8 cellular contexts compared by ENCODE assay signal in the genomic region with DNA sequence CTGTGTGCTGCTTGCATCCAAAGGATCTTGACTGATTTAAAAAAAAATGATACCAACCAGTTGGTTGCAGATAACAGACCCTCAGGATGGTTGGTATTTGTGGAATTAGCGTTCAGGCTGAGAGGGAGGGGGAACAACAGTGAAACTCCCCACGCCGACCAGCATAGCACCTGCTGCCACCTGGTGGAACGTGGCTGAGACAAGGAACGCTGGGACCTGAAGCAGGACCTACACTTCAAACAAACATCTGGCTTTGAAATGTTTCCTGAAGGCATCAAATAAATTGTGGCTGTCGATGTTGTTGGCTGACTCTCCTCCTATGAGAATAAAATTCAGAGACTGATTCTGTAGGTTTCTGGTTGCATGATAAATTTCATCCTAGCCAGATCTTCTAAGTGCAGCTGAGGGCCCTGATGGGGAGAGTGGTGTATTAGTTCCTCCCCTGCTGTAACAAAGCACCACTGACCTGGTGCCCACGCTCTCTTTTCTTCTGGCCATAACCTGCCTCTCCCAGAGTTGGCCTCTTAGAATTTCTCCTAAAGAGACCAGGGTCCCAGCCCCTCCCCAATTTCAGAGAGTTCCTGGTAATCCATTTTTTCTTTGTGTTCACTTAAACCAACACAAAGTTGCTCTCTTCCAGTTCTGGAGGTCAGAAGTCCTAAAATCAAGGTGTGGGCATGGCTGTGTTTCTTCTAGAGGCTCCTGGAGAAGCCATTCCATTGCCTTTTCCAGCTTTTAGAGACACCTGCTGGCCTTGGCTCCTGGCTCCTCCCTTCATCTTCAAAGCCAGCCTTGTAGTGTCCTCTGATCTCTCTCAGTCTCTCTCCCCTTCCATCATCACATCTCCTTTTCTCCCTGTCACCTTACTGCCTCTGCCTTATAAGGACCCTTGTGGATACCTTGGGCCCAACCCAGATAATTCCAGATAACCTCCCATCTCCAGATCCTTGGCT. TPM values are rescaled to one million over a fixed set of nuclear protein-coding genes. Genes with fewer than 3 reads are reported as not detected.
DNase-seq lines count a peak whose midpoint lies in the region; ATAC-seq and TF ChIP-seq lines count a peak whose summit lies in the region.

No MANE protein-coding gene starts in this region.

- no peak overlapping the region for H4K8ac ChIP-seq in mesenchymal stem cell (ENCODE audit: low read length)

- H3K36me3 ChIP-seq in KMS-11 (ENCODE audit: insufficient read depth) (no peaks in the 10 kb centered on the region), mesenchymal stem cell (ENCODE audit: control insufficient read depth in 1 of 2, insufficient read depth in 2 of 2, low read depth in 1 of 2, low read length in 2 of 2) (peaks cover 10 to 12% of the 10 kb centered on the region in 2 experiments), tibial nerve (peaks cover 0 to 28% (median 0%) of the 10 kb centered on the region in 3 donors)

- no peak overlapping the region for H3K18ac ChIP-seq in mesenchymal stem cell (ENCODE audit: low read depth in 1 of 2, low read length in 2 of 2)

- peak; percentile 90 for ATAC-seq in WTC11
- no peak for ATAC-seq in GM21825 (IDR thresholded peaks at IDR 0.05; ENCODE audit: unreplicated experiment)
- no peak for ATAC-seq in HG03342 (IDR thresholded peaks at IDR 0.05; ENCODE audit: unreplicated experiment)

- no peak overlapping the region for H2BK12ac ChIP-seq in mesenchymal stem cell (ENCODE audit: low read length in 2 of 2)

- no peak overlapping the region; the same call in 1 of the 2 replicates for H3K4me2 ChIP-seq in KMS-11
- H3K4me2 ChIP-seq in mesenchymal stem cell (ENCODE audit: low read length, poor library complexity, severe bottlenecking): no peak overlapping the region

- H3K4ac ChIP-seq in mesenchymal stem cell (ENCODE audit: low read depth in 1 of 2, low read length in 2 of 2): no peak overlapping the region

- H3K23ac ChIP-seq in mesenchymal stem cell (ENCODE audit: low read length in 2 of 2): no peak overlapping the region

- H3K9me3 ChIP-seq in mesenchymal stem cell (ENCODE audit: control insufficient read depth, low read length) (no peaks in the 10 kb centered on the region), tibial nerve (no peaks in the 10 kb centered on the region)

- TF ChIP-seq EP300 in tibial nerve (IDR thresholded peaks at IDR 0.05): no peak

- no peaks in the 10 kb centered on the region for H3K27me3 Mint-ChIP-seq in WTC11 (ENCODE audit: low read depth)
- peaks cover 2% of the 10 kb centered on the region for H3K27me3 Mint-ChIP-seq in dendritic cell treated with granulocyte-macrophage colony-stimulating factor and Interleukin-4, amounts not matched to agents 40 ng/mL and 50 ng/mL, for 4 days

- H3K14ac ChIP-seq in mesenchymal stem cell (ENCODE audit: low read length in 2 of 2): no peak overlapping the region

- H3K27ac ChIP-seq in KMS-11: 0 out of 2 replicates have a peak overlapping the region, but pooled peaks have one; percentile 5
- no peak overlapping the region for H3K27ac ChIP-seq in mesenchymal stem cell (ENCODE audit: low read length, poor library complexity, severe bottlenecking)
- H3K27ac ChIP-seq in tibial nerve: no peak overlapping the region

- H3K9ac ChIP-seq in KMS-11 (no peak overlapping the region), mesenchymal stem cell (ENCODE audit: low read length) (peak overlapping the region; percentile 75)

- peak; percentile 73 for TF ChIP-seq CTCF in KMS-11 (conservative IDR thresholded peaks at IDR 0.05; ENCODE audit: low read depth, low read length)
- TF ChIP-seq CTCF in WTC11 (IDR thresholded peaks at IDR 0.05): peak; percentile 24; the same call in 1 of the 2 replicates
- TF ChIP-seq CTCF in tibial nerve (IDR thresholded peaks at IDR 0.05): peak; percentile 43 to 72 (median 54)

- peak; percentile 71 for DNase-seq in ELF-1 (ENCODE audit: low read depth, low spot score)
- DNase-seq in WTC11 (ENCODE audit: low spot score): peak; percentile 74
- DNase-seq in mesenchymal stem cell: peak; percentile 32
- no peak for DNase-seq in tibial nerve (ENCODE audit: low spot score in 2 of 2)

- 25% methylated on average over 7 of the region's 7 CpGs for WGBS in mesenchymal stem cell
- 14 to 15% methylated on average over 7 of the region's 7 CpGs for WGBS in tibial nerve, 2 donors

- no peak overlapping the region for H2BK120ac ChIP-seq in mesenchymal stem cell (ENCODE audit: low read depth, low read length)

- no peak for TF ChIP-seq POLR2A in tibial nerve (IDR thresholded peaks at IDR 0.05)

- H3K4me1 ChIP-seq in KMS-11 (ENCODE audit: low read depth, poor library complexity, severe bottlenecking) (peaks cover 13% of the 10 kb centered on the region), mesenchymal stem cell (ENCODE audit: control insufficient read depth, insufficient read depth, low read depth, low read length) (peaks cover 3% of the 10 kb centered on the region), tibial nerve (peaks cover 0 to 20% (median 0%) of the 10 kb centered on the region in 4 donors)

- H2AFZ ChIP-seq in KMS-11 (ENCODE audit: low read depth) (no peak overlapping the region), mesenchymal stem cell (ENCODE audit: low read depth, low read length) (no peak overlapping the region)

- no peak overlapping the region for H2BK5ac ChIP-seq in mesenchymal stem cell (ENCODE audit: low read depth, low read length, poor library complexity, severe bottlenecking)

- H3K27me3 ChIP-seq in KMS-11 (ENCODE audit: insufficient read depth, low read depth) (no peaks in the 10 kb centered on the region), mesenchymal stem cell (ENCODE audit: control insufficient read depth in 1 of 2, insufficient read depth in 1 of 2, low read length in 2 of 2) (peaks cover 7 to 11% of the 10 kb centered on the region in 2 experiments), tibial nerve (no peaks in the 10 kb centered on the region)

- no peak overlapping the region for H2BK15ac ChIP-seq in mesenchymal stem cell (ENCODE audit: low read depth, poor library complexity, severe bottlenecking)

- H3K27ac Mint-ChIP-seq in WTC11: 0 out of 2 replicates have a peak overlapping the region, but pooled peaks have one; percentile 58
- H3K27ac Mint-ChIP-seq in dendritic cell treated with granulocyte-macrophage colony-stimulating factor and Interleukin-4, amounts not matched to agents 40 ng/mL and 50 ng/mL, for 4 days: peak overlapping the region; percentile 41

- peaks cover 15% of the 10 kb centered on the region for H3K4me1 Mint-ChIP-seq in WTC11
- H3K4me1 Mint-ChIP-seq in dendritic cell treated with granulocyte-macrophage colony-stimulating factor and Interleukin-4, amounts not matched to agents 40 ng/mL and 50 ng/mL, for 4 days (ENCODE audit: low read depth): peaks cover 53% of the 10 kb centered on the region

- CTCF ChIA-PET in WTC11 (lab: Charles Lee): interaction anchor here (0.8 kb wide), 1 partner anchor 18 kb away, joined by 5 read pairs; no protein-coding TSS in a partner anchor

- intact Hi-C loops in dendritic cell treated with granulocyte-macrophage colony-stimulating factor and Interleukin-4, amounts not matched to agents 40 ng/mL and 50 ng/mL, for 4 days (cut with micrococcal nuclease): loop anchor here (2.0 to 10.0 kb wide), 3 partner anchors 21 to 67 kb away; a partner anchor contains a TSS

- H3K4me3 Mint-ChIP-seq in WTC11: no peak overlapping the region
- peak overlapping the region; percentile 63 for H3K4me3 Mint-ChIP-seq in dendritic cell treated with granulocyte-macrophage colony-stimulating factor and Interleukin-4, amounts not matched to agents 40 ng/mL and 50 ng/mL, for 4 days

- H3K79me1 ChIP-seq in mesenchymal stem cell (replicated peaks; ENCODE audit: low read length, poor library complexity, severe bottlenecking): no peaks in the 10 kb centered on the region

- H3K4me3 ChIP-seq in KMS-11 (IDR thresholded peaks at IDR 0.05; ENCODE audit: insufficient read depth, low read depth, low read length): no peak overlapping the region
- no peak overlapping the region for H3K4me3 ChIP-seq in mesenchymal stem cell (ENCODE audit: insufficient read depth in 1 of 2, low read depth in 1 of 2, low read length in 2 of 2)
- H3K4me3 ChIP-seq in tibial nerve: no peak overlapping the region

- no peaks in the 10 kb centered on the region for H4K20me1 ChIP-seq in KMS-11 (ENCODE audit: insufficient read depth)

- no peaks in the 10 kb centered on the region for H3K79me2 ChIP-seq in KMS-11 (ENCODE audit: insufficient read depth, low read depth)

- H2AK5ac ChIP-seq in mesenchymal stem cell (ENCODE audit: low read length, severe bottlenecking): peak overlapping the region; percentile 45

- H4K91ac ChIP-seq in mesenchymal stem cell (ENCODE audit: low read length): peak overlapping the region; percentile 45

- H3K36me3 Mint-ChIP-seq in WTC11: no peaks in the 10 kb centered on the region
- H3K36me3 Mint-ChIP-seq in dendritic cell treated with granulocyte-macrophage colony-stimulating factor and Interleukin-4, amounts not matched to agents 40 ng/mL and 50 ng/mL, for 4 days (ENCODE audit: low read depth): peaks cover 29% of the 10 kb centered on the region

- no peaks in the 10 kb centered on the region for H3K9me3 Mint-ChIP-seq in WTC11
- no peaks in the 10 kb centered on the region for H3K9me3 Mint-ChIP-seq in dendritic cell treated with granulocyte-macrophage colony-stimulating factor and Interleukin-4, amounts not matched to agents 40 ng/mL and 50 ng/mL, for 4 days

- POLR2A ChIA-PET in WTC11 (lab: Charles Lee): no interaction called here

TF ChIP-seq in WTC11, 78 proteins besides CTCF, POLR2A, EP300 and RAD21 (continues in another document):
- TF ChIP-seq ZBTB21 (CRISPR knock-in tag; IDR thresholded peaks at IDR 0.05; ENCODE audit: borderline replicate concordance): no peak

RNA-seq across cellular contexts. Expression of a gene that starts 17.3 kb away (rescaled TPM):
- total RNA-seq in WTC11 (2021): 11.2 to 12.5 TPM (median 12.4 TPM) in 3 replicates
- polyA plus RNA-seq in mesenchymal stem cell (2013, experiment 1 of 2): 28.5 TPM
- 29.7 TPM for polyA plus RNA-seq in mesenchymal stem cell (2013, experiment 2 of 2)
- 100 to 1,000 TPM in 1 of 4 donors, 10 to 100 TPM in 3; 76.9 to 112 (median 79.4) TPM for total RNA-seq in tibial nerve

RNA-seq across cellular contexts. Expression of a gene that starts 20.5 kb away (rescaled TPM):
- 0.07 to 0.31 TPM in 2 of 3 replicates, not detected in the other for total RNA-seq in WTC11 (2021)
- polyA plus RNA-seq in mesenchymal stem cell (2013, experiment 1 of 2): not detected
- not detected for polyA plus RNA-seq in mesenchymal stem cell (2013, experiment 2 of 2)
- total RNA-seq in tibial nerve: 10 to 100 TPM in 2 of 4 donors, 1 to 10 TPM in 2; 1.2 to 57.6 (median 11.2) TPM

RNA-seq across cellular contexts. Expression of a gene that starts 30.9 kb away (rescaled TPM):
- total RNA-seq in WTC11 (2021) (0.27 to 0.41 TPM (median 0.35 TPM) in 3 replicates), tibial nerve (10 to 100 TPM in 3 of 4 donors, 1 to 10 TPM in 1; 8.3 to 16.8 (median 10.1) TPM)
- 19.4 TPM for polyA plus RNA-seq in mesenchymal stem cell (2013, experiment 1 of 2)
- 18.7 TPM for polyA plus RNA-seq in mesenchymal stem cell (2013, experiment 2 of 2)

Comparison
In these comparisons a context has a peak if more than half of its experiments do, and no peak if none do; other contexts are left out.
1. DNase-seq: peak in ELF-1 (single experiment), WTC11 (single experiment) and mesenchymal stem cell (single experiment); none in tibial nerve (0 of 2).
2. Peak in every context shown above with its lines, with median percentiles within 50 percentile points of each other: CTCF ChIP-seq.